8 cellular contexts compared by ENCODE assay signal in genomic region chr7:35802102-35802466, GRCh38. TPM values are rescaled to one million over a fixed set of nuclear protein-coding genes. Genes with fewer than 3 reads are reported as not detected.
DNase-seq lines count a peak whose midpoint lies in the region; ATAC-seq and TF ChIP-seq lines count a peak whose summit lies in the region.

No MANE protein-coding gene starts in this region.

- no peak for TF ChIP-seq CTCF in HFF-Myc (IDR thresholded peaks at IDR 0.05; ENCODE audit: low read depth, low read length, missing control alignments)

- ATAC-seq in activated CD8-positive, alpha-beta T cell treated with anti-CD3 and anti-CD28 coated beads, Interleukin-2, amount 10 ng/mL, durations not matched to agents 7 days and 5 days, result no peak
- ATAC-seq in stimulated activated effector memory CD8-positive, alpha-beta T cell treated with anti-CD3 and anti-CD28 coated beads, Interleukin-12 subunit alpha, Interleukin-12 subunit beta, amount 100 ng/mL, for 72 hours, result no peak
- ATAC-seq in HG03521 (IDR thresholded peaks at IDR 0.05; ENCODE audit: unreplicated experiment) (no peak), HG03108 (IDR thresholded peaks at IDR 0.05; ENCODE audit: unreplicated experiment) (no peak), GM19397 (IDR thresholded peaks at IDR 0.05; ENCODE audit: unreplicated experiment) (no peak)

- H3K4me3 ChIP-seq in HFF-Myc (replicated peaks; ENCODE audit: low read depth, low read length) (peak overlapping the region; percentile 86), iPS-11a (ENCODE audit: low read depth, low read length) (peak overlapping the region; percentile 81)

- peak overlapping the region; percentile 98 for H3K4me3 Mint-ChIP-seq in activated CD8-positive, alpha-beta T cell treated with anti-CD3 and anti-CD28 coated beads, Interleukin-2, amount 10 ng/mL, durations not matched to agents 7 days and 5 days
- peak overlapping the region; percentile 97 for H3K4me3 Mint-ChIP-seq in stimulated activated effector memory CD8-positive, alpha-beta T cell treated with anti-CD3 and anti-CD28 coated beads, Interleukin-12 subunit alpha, Interleukin-12 subunit beta, amount 100 ng/mL, for 72 hours

- DNase-seq in HFF-Myc (ENCODE audit: extremely low read depth, low read depth), result no peak
- DNase-seq in activated CD8-positive, alpha-beta T cell treated with anti-CD3 and anti-CD28 coated beads, Interleukin-2, amount 10 ng/mL, durations not matched to agents 7 days and 5 days, result no peak
- no peak for DNase-seq in stimulated activated effector memory CD8-positive, alpha-beta T cell treated with anti-CD3 and anti-CD28 coated beads, Interleukin-12 subunit alpha, Interleukin-12 subunit beta, amount 100 ng/mL, for 72 hours (ENCODE audit: low spot score in 2 of 2)
- DNase-seq in stimulated activated CD4-positive, alpha-beta T cell treated with anti-CD3 and anti-CD28 coated beads, Interleukin-1b, Interleukin-23, amount 100 ng/mL, for 48 hours, result no peak

- peaks cover 49% of the 10 kb centered on the region for H3K4me1 Mint-ChIP-seq in activated CD8-positive, alpha-beta T cell treated with anti-CD3 and anti-CD28 coated beads, Interleukin-2, amount 10 ng/mL, durations not matched to agents 7 days and 5 days (ENCODE audit: low read depth)
- peaks cover 58% of the 10 kb centered on the region for H3K4me1 Mint-ChIP-seq in stimulated activated effector memory CD8-positive, alpha-beta T cell treated with anti-CD3 and anti-CD28 coated beads, Interleukin-12 subunit alpha, Interleukin-12 subunit beta, amount 100 ng/mL, for 72 hours

- H3K27me3 Mint-ChIP-seq in activated CD8-positive, alpha-beta T cell treated with anti-CD3 and anti-CD28 coated beads, Interleukin-2, amount 10 ng/mL, durations not matched to agents 7 days and 5 days (ENCODE audit: low read depth), result no peaks in the 10 kb centered on the region

- POLR2A ChIA-PET in activated CD8-positive, alpha-beta T cell treated with anti-CD3 and anti-CD28 coated beads, Interleukin-2, amount 10 ng/mL, durations not matched to agents 7 days and 5 days (lab: Charles Lee), result interaction anchor here (0.7 to 5.8 kb wide), 6 partner anchors 74 to 485 kb away, joined by 4 to 132 read pairs (median 10); partner anchors contain the start of gene HERPUD2

- CTCF ChIA-PET in activated CD8-positive, alpha-beta T cell treated with anti-CD3 and anti-CD28 coated beads, Interleukin-2, amount 10 ng/mL, durations not matched to agents 7 days and 5 days (lab: Charles Lee), result interaction anchor here (1.1 to 2.9 kb wide), 9 partner anchors 23 to 115 kb away, joined by 3 to 13 read pairs (median 5); no protein-coding TSS in a partner anchor

- peaks cover 33% of the 10 kb centered on the region for H3K36me3 Mint-ChIP-seq in activated CD8-positive, alpha-beta T cell treated with anti-CD3 and anti-CD28 coated beads, Interleukin-2, amount 10 ng/mL, durations not matched to agents 7 days and 5 days (ENCODE audit: low read depth)
- H3K36me3 Mint-ChIP-seq in stimulated activated effector memory CD8-positive, alpha-beta T cell treated with anti-CD3 and anti-CD28 coated beads, Interleukin-12 subunit alpha, Interleukin-12 subunit beta, amount 100 ng/mL, for 72 hours, result peaks cover 51% of the 10 kb centered on the region

- peak overlapping the region; percentile 99 for H3K27ac Mint-ChIP-seq in activated CD8-positive, alpha-beta T cell treated with anti-CD3 and anti-CD28 coated beads, Interleukin-2, amount 10 ng/mL, durations not matched to agents 7 days and 5 days
- H3K27ac Mint-ChIP-seq in stimulated activated effector memory CD8-positive, alpha-beta T cell treated with anti-CD3 and anti-CD28 coated beads, Interleukin-12 subunit alpha, Interleukin-12 subunit beta, amount 100 ng/mL, for 72 hours, result peak overlapping the region; percentile 97

- H3K9me3 Mint-ChIP-seq in activated CD8-positive, alpha-beta T cell treated with anti-CD3 and anti-CD28 coated beads, Interleukin-2, amount 10 ng/mL, durations not matched to agents 7 days and 5 days (ENCODE audit: insufficient read depth), result no peaks in the 10 kb centered on the region
- no peaks in the 10 kb centered on the region for H3K9me3 Mint-ChIP-seq in stimulated activated effector memory CD8-positive, alpha-beta T cell treated with anti-CD3 and anti-CD28 coated beads, Interleukin-12 subunit alpha, Interleukin-12 subunit beta, amount 100 ng/mL, for 72 hours

RNA-seq across cellular contexts. Expression of gene SEPTIN7, which starts 1.2 kb away (rescaled TPM):
- 100 to 1,000 TPM; 269 to 272 TPM for total RNA-seq in activated CD8-positive, alpha-beta T cell treated with anti-CD3 and anti-CD28 coated beads, Interleukin-2, amount 10 ng/mL, durations not matched to agents 7 days and 5 days
